ENCODE assay signal across 8 cellular contexts in genomic region chr1:178093150-178093957, GRCh38. TPM values are rescaled to one million over a fixed set of nuclear protein-coding genes. Genes with fewer than 3 reads are reported as not detected.
DNase-seq lines count a peak whose midpoint lies in the region; ATAC-seq and TF ChIP-seq lines count a peak whose summit lies in the region.

No MANE protein-coding gene starts in this region.

- TF ChIP-seq POLR2A in gastrocnemius medialis (IDR thresholded peaks at IDR 0.05), result no peak

- H3K4me3 ChIP-seq in GM12875 (ENCODE audit: low read depth, low read length) (peak overlapping the region; percentile 44), gastrocnemius medialis (peak overlapping the region; percentile 89 to 92 (median 91))

- intact Hi-C loops in gastrocnemius medialis (cut with DNase I; ENCODE audit: low total_unique reads), result loop anchor here (5.0 kb wide), 1 partner anchor 36 kb away; no protein-coding TSS in a partner anchor

- TF ChIP-seq CTCF in GM12875 (IDR thresholded peaks at IDR 0.05; ENCODE audit: borderline replicate concordance, insufficient read depth, low read depth, low read length) (no peak), gastrocnemius medialis (IDR thresholded peaks at IDR 0.05 in 4 of 5, conservative IDR thresholded peaks at IDR 0.05 in 1 of 5) (no peak)

- H3K27ac ChIP-seq in caudate nucleus (ENCODE audit: low read depth, low read length) (peak overlapping the region; percentile 81), gastrocnemius medialis (peak overlapping the region; percentile 84 to 90 (median 86))

- H3K36me3 ChIP-seq in gastrocnemius medialis, result no peaks in the 10 kb centered on the region

- in situ Hi-C loops in gastrocnemius medialis (cut with MboI; ENCODE audit: low sequenced_read_pairs in 4 of 4), result no loop called here

- peaks cover 22 to 26% of the 10 kb centered on the region in 2 donors for H3K4me1 ChIP-seq in gastrocnemius medialis

- H3K9me3 ChIP-seq in gastrocnemius medialis, result no peaks in the 10 kb centered on the region

- no peaks in the 10 kb centered on the region for H3K27me3 ChIP-seq in gastrocnemius medialis

- peak; percentile 97 for DNase-seq in NCI-H1092 (lab: John Stamatoyannopoulos, UW)
- peak; percentile 17 to 96 (median 86) for DNase-seq in caudate nucleus (lab: John Stamatoyannopoulos, UW)
- DNase-seq in iPS-NIHi7 (ENCODE audit: extremely low spot score), result peak; percentile 99
- peak; percentile 82 to 87 for DNase-seq in gastrocnemius medialis
- no peak for DNase-seq in NK-92 (lab: John Stamatoyannopoulos, UW; ENCODE audit: unreplicated experiment)

- ATAC-seq in HG02588 (IDR thresholded peaks at IDR 0.05; ENCODE audit: unreplicated experiment) (peak; percentile 78), SK-N-SH treated with all-trans-retinoic acid at 6 μM for 48 hours (peak; percentile 71), gastrocnemius medialis (peak; percentile 93)

TF ChIP-seq in SK-N-SH treated with all-trans-retinoic acid at 6 μM for 48 hours, 23 proteins besides CTCF, POLR2A, EP300 and RAD21:
- TF ChIP-seq ZFP3 (CRISPR knock-in tag; IDR thresholded peaks at IDR 0.05) (no peak), PATZ1 (CRISPR knock-in tag; IDR thresholded peaks at IDR 0.05; ENCODE audit: borderline replicate concordance) (no peak), ZNF565 (CRISPR knock-in tag; conservative IDR thresholded peaks at IDR 0.05; ENCODE audit: low read depth) (no peak), OSR1 (CRISPR knock-in tag; IDR thresholded peaks at IDR 0.05) (no peak), TCF4 (CRISPR knock-in tag; IDR thresholded peaks at IDR 0.05; ENCODE audit: borderline replicate concordance) (no peak), BACH2 (CRISPR knock-in tag; IDR thresholded peaks at IDR 0.05; ENCODE audit: borderline replicate concordance) (no peak)

RNA-seq across cellular contexts. Expression of gene RASAL2, which starts 0.6 kb away (rescaled TPM):
- total RNA-seq in gastrocnemius medialis, result 10 to 100 TPM in 1 of 4 donors, 1 to 10 TPM in 3; 7.6 to 13.4 (median 8.8) TPM
